In the genomic region with DNA sequence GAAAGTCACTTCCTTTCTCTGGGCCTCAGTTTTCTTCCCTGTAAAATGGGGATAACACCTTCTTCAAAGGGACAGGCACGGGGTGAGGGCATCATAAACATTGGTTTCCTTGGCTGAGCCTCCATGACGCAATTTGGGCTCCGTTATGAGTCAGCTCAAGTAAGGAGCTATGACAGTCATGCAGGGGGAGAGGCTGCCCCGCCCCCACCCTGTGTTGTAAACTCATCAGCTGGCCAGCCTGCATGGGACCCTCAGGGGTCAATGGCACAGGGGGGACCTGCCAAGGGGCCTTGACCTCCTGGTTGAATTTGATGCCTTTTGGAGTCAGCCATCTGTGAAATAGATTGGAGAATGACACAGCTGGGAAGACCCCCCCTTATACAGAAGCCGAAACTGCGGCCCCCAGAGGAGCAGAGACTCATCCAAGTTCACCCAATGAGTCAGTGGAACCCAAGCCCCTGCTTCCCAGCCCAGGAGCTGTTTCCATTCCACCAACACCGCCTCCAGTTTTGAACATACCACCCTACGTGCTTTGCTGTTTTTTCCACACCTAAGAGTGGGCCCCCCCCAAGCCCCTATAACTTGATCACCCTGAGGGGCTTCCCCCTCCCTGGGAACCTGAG, we compare ENCODE assay signal across 2 cellular contexts.
TF ChIP-seq lines count a peak whose summit lies in the region.

No MANE protein-coding gene starts in this region.

TF ChIP-seq in A549, 52 proteins besides CTCF, POLR2A, EP300 and RAD21:
- no peak for TF ChIP-seq EHMT2 (IDR thresholded peaks at IDR 0.05; ENCODE audit: low read depth)
- peak; percentile 27 to 50; a peak in 2 of 4 replicates for TF ChIP-seq CEBPB (IDR thresholded peaks at IDR 0.05)
- no peak for TF ChIP-seq FOSL2 (IDR thresholded peaks at IDR 0.05)
- TF ChIP-seq FOSL2 (CRISPR knock-in tag; IDR thresholded peaks at IDR 0.05): peak; percentile 44; the same call in 1 of the 2 replicates

TF ChIP-seq in IMR-90, 13 proteins besides CTCF, POLR2A, EP300 and RAD21:
- peak; percentile 92 for TF ChIP-seq FOS (IDR thresholded peaks at IDR 0.05; ENCODE audit: low read depth, low read length)
- peak; percentile 86 for TF ChIP-seq BHLHE40 (IDR thresholded peaks at IDR 0.05; ENCODE audit: low read depth, low read length)
- peak; percentile 97 for TF ChIP-seq CEBPB (IDR thresholded peaks at IDR 0.05; ENCODE audit: low read depth, low read length)
- no peak for TF ChIP-seq MAFK (IDR thresholded peaks at IDR 0.05; ENCODE audit: low read depth, low read length)
- peak; percentile 68 for TF ChIP-seq NFE2L2 (IDR thresholded peaks at IDR 0.05; ENCODE audit: low read depth, low read length)
- peak; percentile 19; the same call in 1 of the 2 replicates for TF ChIP-seq MAZ (IDR thresholded peaks at IDR 0.05; ENCODE audit: borderline replicate concordance, low read depth, low read length)
- TF ChIP-seq, protein P1, sequence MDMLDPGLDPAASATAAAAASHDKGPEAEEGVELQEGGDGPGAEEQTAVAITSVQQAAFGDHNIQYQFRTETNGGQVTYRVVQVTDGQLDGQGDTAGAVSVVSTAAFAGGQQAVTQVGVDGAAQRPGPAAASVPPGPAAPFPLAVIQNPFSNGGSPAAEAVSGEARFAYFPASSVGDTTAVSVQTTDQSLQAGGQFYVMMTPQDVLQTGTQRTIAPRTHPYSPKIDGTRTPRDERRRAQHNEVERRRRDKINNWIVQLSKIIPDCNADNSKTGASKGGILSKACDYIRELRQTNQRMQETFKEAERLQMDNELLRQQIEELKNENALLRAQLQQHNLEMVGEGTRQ (IDR thresholded peaks at IDR 0.05; ENCODE audit: low read depth, low read length): peak; percentile 53; the same call in 1 of the 2 replicates
- peak; percentile 99 for TF ChIP-seq RCOR1 (IDR thresholded peaks at IDR 0.05; ENCODE audit: insufficient replicate concordance, low read length)
- TF ChIP-seq CHD1 (IDR thresholded peaks at IDR 0.05; ENCODE audit: low read depth, low read length): no peak
- TF ChIP-seq RFX5 (IDR thresholded peaks at IDR 0.05; ENCODE audit: low read depth, low read length): no peak
- TF ChIP-seq MXI1 (IDR thresholded peaks at IDR 0.05; ENCODE audit: borderline replicate concordance, low read depth, low read length): no peak
- no peak; the same call in 1 of the 2 replicates for TF ChIP-seq SMC3 (IDR thresholded peaks at IDR 0.05; ENCODE audit: low read depth, low read length)
- TF ChIP-seq, protein P2, sequence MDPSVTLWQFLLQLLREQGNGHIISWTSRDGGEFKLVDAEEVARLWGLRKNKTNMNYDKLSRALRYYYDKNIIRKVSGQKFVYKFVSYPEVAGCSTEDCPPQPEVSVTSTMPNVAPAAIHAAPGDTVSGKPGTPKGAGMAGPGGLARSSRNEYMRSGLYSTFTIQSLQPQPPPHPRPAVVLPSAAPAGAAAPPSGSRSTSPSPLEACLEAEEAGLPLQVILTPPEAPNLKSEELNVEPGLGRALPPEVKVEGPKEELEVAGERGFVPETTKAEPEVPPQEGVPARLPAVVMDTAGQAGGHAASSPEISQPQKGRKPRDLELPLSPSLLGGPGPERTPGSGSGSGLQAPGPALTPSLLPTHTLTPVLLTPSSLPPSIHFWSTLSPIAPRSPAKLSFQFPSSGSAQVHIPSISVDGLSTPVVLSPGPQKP (IDR thresholded peaks at IDR 0.05; ENCODE audit: borderline replicate concordance, low read depth, low read length): no peak
